In genomic region chr11:70429428-70429705, GRCh38 we compare ENCODE assay signal across 30 cellular contexts.
"Had no signal": no experiment of that assay in that cellular context is flagged by ENCODE, and none has a peak within 500 bp of the region (broad histone marks: within the 10 kb centered on the region; RNA-seq: fewer than 3 reads in every experiment).

No MANE protein-coding gene starts in this region.

- H3K4me1 ChIP-seq: colonic mucosa, esophagus squamous epithelium, gastroesophageal sphincter had no signal

- H3K27me3 ChIP-seq: brain microvascular endothelial cell, colonic mucosa, esophagus squamous epithelium, gastroesophageal sphincter had no signal

- H3K9me3 ChIP-seq: colonic mucosa, esophagus squamous epithelium, gastroesophageal sphincter had no signal

- DNase-seq: activated B cell treated with CpG ODN at 0.5 μM for 24 hours; activated CD4-positive, alpha-beta T cell treated with anti-CD3 and anti-CD28 coated beads for 48 hours; activated CD4-positive, alpha-beta T cell treated with anti-CD3 and anti-CD28 coated beads, Interleukin-2, amount 50 U/mL, for 1 hour; activated CD4-positive, alpha-beta T cell treated with anti-CD3 and anti-CD28 coated beads, Interleukin-2, amount 50 U/mL, for 48 hours; activated CD8-positive, alpha-beta memory T cell treated with anti-CD3 and anti-CD28 coated beads for 24 hours; activated CD8-positive, alpha-beta T cell treated with anti-CD3 and anti-CD28 coated beads for 36 hours; activated effector memory CD4-positive, alpha-beta T cell treated with Interleukin-2 at 50 U/mL for 16 hours; activated gamma-delta T cell treated with Interleukin-2 at 50 U/mL for 16 hours; activated naive CD4-positive, alpha-beta T cell treated with anti-CD3 and anti-CD28 coated beads, Interleukin-2, amount 50 U/mL, for 16 hours; activated naive CD4-positive, alpha-beta T cell treated with Interleukin-2 at 50 U/mL for 16 hours; activated T-cell treated with anti-CD3 and anti-CD28 coated beads, Interleukin-2, amount 50 U/mL, for 4 hours; amniotic stem cell; anterior cingulate cortex; brain microvascular endothelial cell; caudate nucleus; colonic mucosa; effector CD8-positive, alpha-beta T cell; esophagus squamous epithelium; foreskin melanocyte; T-helper 1 cell; T-helper 17 cell; T1000; WERI-Rb-1 had no signal

- H3K27ac ChIP-seq: brain microvascular endothelial cell, colonic mucosa, epithelial cell of prostate, esophagus squamous epithelium, gastroesophageal sphincter, WERI-Rb-1 had no signal

- H3K4me3 ChIP-seq: colonic mucosa, esophagus squamous epithelium, gastroesophageal sphincter had no signal

- FAIRE-seq: astrocyte, endometrium, endothelial cell of umbilical vein had no signal

- ATAC-seq: activated CD4-positive, CD25-positive, alpha-beta regulatory T cell treated with anti-CD3 and anti-CD28 coated beads, Interleukin-2, amount 50 U/mL, for 24 hours; activated CD8-positive, alpha-beta T cell treated with anti-CD3 and anti-CD28 coated beads for 36 hours; activated T-cell treated with anti-CD3 and anti-CD28 coated beads, Interleukin-2, amount 50 U/mL, for 4 hours; activated T-helper 17 cell treated with anti-CD3 and anti-CD28 coated beads, Interleukin-2, amount 50 U/mL, for 72 hours; gastroesophageal sphincter; T-helper 17 cell had no signal
